Comparison of ENCODE assay signal across 9 cellular contexts in the genomic region with DNA sequence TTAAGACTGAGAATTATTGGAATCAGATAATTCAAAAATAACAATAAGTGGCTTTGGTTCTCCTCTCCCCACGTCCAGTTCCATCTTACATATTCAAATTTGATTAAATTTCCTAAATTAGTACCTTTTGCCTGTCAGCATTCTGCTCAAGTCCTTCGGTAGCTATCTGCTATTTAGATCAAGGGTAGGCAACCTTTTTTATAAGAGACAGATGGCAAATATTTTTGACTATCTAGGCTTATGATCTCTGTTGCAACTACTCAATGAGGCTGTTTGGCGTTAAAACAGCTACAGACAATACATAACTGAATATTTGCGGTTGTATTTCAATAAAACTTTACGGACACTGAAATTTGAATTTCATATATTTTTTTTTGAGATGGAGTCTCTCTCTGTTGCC.
"Had no signal": no experiment of that assay in that cellular context is flagged by ENCODE, and none has a peak within 500 bp of the region (broad histone marks: within the 10 kb centered on the region; RNA-seq: fewer than 3 reads in every experiment).

No MANE protein-coding gene starts in this region.

- H2AFZ ChIP-seq: GM23248 had no signal

- DNase-seq: GM23248, GOT3, H7, HFFc6, IMR-90, KBM-7 had no signal

- H3K9me3 ChIP-seq: HAP-1 had no signal

- H3K4me3 ChIP-seq: GM23248, HAP-1 had no signal

- H3K4me1 ChIP-seq: HAP-1 had no signal

- H3K9ac ChIP-seq: GM23248 had no signal

- ATAC-seq: HCT116 had no signal

- FAIRE-seq: HTR-8/SVneo had no signal

- H3K27ac ChIP-seq: GM23248 had no signal
